8 cellular contexts compared by ENCODE assay signal in the genomic region with DNA sequence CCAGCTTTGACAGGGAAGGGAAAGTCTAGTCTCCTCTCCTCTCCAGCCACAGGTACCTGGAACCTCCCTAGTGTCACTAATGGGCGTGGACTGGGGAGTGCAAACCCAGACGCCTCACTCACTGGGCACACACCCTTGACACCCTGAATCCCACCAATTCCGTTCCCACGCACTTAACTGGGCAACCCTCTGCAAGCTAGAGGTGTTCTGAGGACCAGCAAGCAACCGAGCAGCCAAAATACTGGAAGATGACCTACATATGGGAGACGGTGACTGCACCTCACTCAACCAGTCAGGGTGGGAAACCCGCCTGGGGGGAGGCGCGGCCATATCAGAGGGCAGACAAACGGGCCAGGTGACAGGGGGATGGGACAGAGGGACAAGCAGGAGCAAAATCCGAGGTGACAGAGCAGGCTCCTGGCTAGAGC. TPM values are rescaled to one million over a fixed set of nuclear protein-coding genes. Genes with fewer than 3 reads are reported as not detected.
DNase-seq lines count a peak whose midpoint lies in the region; ATAC-seq and TF ChIP-seq lines count a peak whose summit lies in the region.

No MANE protein-coding gene starts in this region.

- peaks cover 31% of the 10 kb centered on the region for H3K79me2 ChIP-seq in PC-9 (ENCODE audit: low read depth)

- BruUV-seq in PC-9 (replicated peaks; lab: Mats Ljungman, UMichigan): no TSS peak

- H3K27ac Mint-ChIP-seq in CD14-positive monocyte (peak overlapping the region; percentile 86 to 97 (median 91)), natural killer cell (peak overlapping the region; percentile 97 to 99)

- H4K20me1 ChIP-seq in PC-9 (ENCODE audit: insufficient read depth): peaks cover 8% of the 10 kb centered on the region; the same call in 1 of the 2 replicates

- intact Hi-C loops in CD14-positive monocyte (cut with micrococcal nuclease): loop anchor here in 1 of 2 donors (1.0 kb wide), 1 partner anchor 8 kb away; no protein-coding TSS in a partner anchor
- intact Hi-C loops in PC-9 (cut with micrococcal nuclease; ENCODE audit: unreplicated experiment): no loop called here
- intact Hi-C loops in natural killer cell (cut with micrococcal nuclease): loop anchor here (1.0 to 5.0 kb wide), 3 partner anchors 8 to 203 kb away; partner anchors contain the start of genes ADAT3 and SCAMP4

- H3K36me3 Mint-ChIP-seq in CD14-positive monocyte (peaks cover 16 to 23% of the 10 kb centered on the region in 2 donors), natural killer cell (peaks cover 20% of the 10 kb centered on the region)

- H3F3A ChIP-seq in PC-9 (ENCODE audit: insufficient read depth, low read depth): no peaks in the 10 kb centered on the region

- H3K9me3 ChIP-seq in PC-9 (ENCODE audit: insufficient read depth, low read depth): no peaks in the 10 kb centered on the region

- no peak overlapping the region for H2AFZ ChIP-seq in PC-9

- CTCF ChIA-PET in PC-9 (lab: Charles Lee): interaction anchor here (1.4 kb wide), 1 partner anchor 13 kb away, joined by 8 read pairs; no protein-coding TSS in a partner anchor

- no peaks in the 10 kb centered on the region for H3K9me2 ChIP-seq in PC-9 (ENCODE audit: insufficient read depth)

- ATAC-seq in natural killer cell (peak; percentile 23 to 46 (median 27)), GM18511 (IDR thresholded peaks at IDR 0.05; ENCODE audit: unreplicated experiment) (no peak)

- H3K4me1 Mint-ChIP-seq in CD14-positive monocyte: peaks cover 29% of the 10 kb centered on the region
- peaks cover 41 to 43% of the 10 kb centered on the region in 2 donors for H3K4me1 Mint-ChIP-seq in natural killer cell

- POLR2A ChIA-PET in PC-9 (lab: Charles Lee; ENCODE audit: unreplicated experiment): no interaction called here

- TF ChIP-seq CTCF in CD14-positive monocyte (IDR thresholded peaks at IDR 0.05) (no peak), PC-9 (conservative IDR thresholded peaks at IDR 0.05) (no peak), natural killer cell (IDR thresholded peaks at IDR 0.05) (no peak), GM20000 (IDR thresholded peaks at IDR 0.05; ENCODE audit: extremely low read depth, missing control alignments) (no peak)

- peaks cover 0 to 1% (median 0%) of the 10 kb centered on the region in 7 donors for H3K9me3 Mint-ChIP-seq in CD14-positive monocyte
- H3K9me3 Mint-ChIP-seq in natural killer cell: no peaks in the 10 kb centered on the region

- no peak overlapping the region for H3K27ac ChIP-seq in PC-9
- peak overlapping the region; percentile 92 for H3K27ac ChIP-seq in cingulate gyrus (ENCODE audit: low read depth, low read length)

- peak overlapping the region; percentile 91 for H3K4me2 ChIP-seq in PC-9

- no peaks in the 10 kb centered on the region for H3K27me3 ChIP-seq in PC-9 (ENCODE audit: insufficient read depth, low read depth)

- H3K4me3 Mint-ChIP-seq in CD14-positive monocyte (peak overlapping the region; percentile 100), natural killer cell (peak overlapping the region; percentile 100)

- H3K4me1 ChIP-seq in PC-9 (replicated peaks; ENCODE audit: insufficient read depth): peaks cover 6% of the 10 kb centered on the region; the same call in 1 of the 2 replicates

- peak overlapping the region; percentile 73 for H3K4me3 ChIP-seq in PC-9

- H3K36me3 ChIP-seq in PC-9 (ENCODE audit: low read depth): no peaks in the 10 kb centered on the region

- DNase-seq in CD14-positive monocyte (ENCODE audit: low spot score) (peak; percentile 42), PC-9 (peak in 1 of 2 experiments; percentile 22), natural killer cell (peak; percentile 74), COR-L47 (lab: John Stamatoyannopoulos, UW) (no peak), GM20000 (ENCODE audit: low spot score) (no peak), AG08396 (ENCODE audit: low spot score) (no peak)

- peaks cover 0 to 4% (median 0%) of the 10 kb centered on the region in 3 donors for H3K27me3 Mint-ChIP-seq in CD14-positive monocyte (ENCODE audit: low read depth in 3 of 3)
- no peaks in the 10 kb centered on the region for H3K27me3 Mint-ChIP-seq in natural killer cell (ENCODE audit: low read depth in 2 of 2)

RNA-seq across cellular contexts. Expression of gene ABHD17A, which starts 1.0 kb away (rescaled TPM):
- 10 to 100 TPM; 69.8 to 79.0 TPM for polyA plus RNA-seq in CD14-positive monocyte
- total RNA-seq in PC-9 (2021) (33.0 and 35.9 TPM in 2 replicates), natural killer cell (100 to 1,000 TPM; 554 to 652 (median 608) TPM)

RNA-seq across cellular contexts. Expression of gene ADAT3, which starts 20.9 kb away (rescaled TPM):
- 1 to 10 TPM; 2.7 to 3.2 TPM for polyA plus RNA-seq in CD14-positive monocyte
- total RNA-seq in PC-9 (2021) (7.8 and 10.1 TPM in 2 replicates), natural killer cell (10 to 100 TPM; 13.0 to 20.9 (median 13.1) TPM)

RNA-seq across cellular contexts. Expression of gene SCAMP4, which starts 20.9 kb away (rescaled TPM):
- 10 to 100 TPM; 11.9 to 15.4 TPM for polyA plus RNA-seq in CD14-positive monocyte
- total RNA-seq in PC-9 (2021) (61.7 and 69.8 TPM in 2 replicates), natural killer cell (10 to 100 TPM; 43.1 to 53.7 (median 46.9) TPM)

RNA-seq across cellular contexts. Expression of gene KLF16, which starts 20.9 kb away (rescaled TPM):
- polyA plus RNA-seq in CD14-positive monocyte: under 1 TPM; 0.51 to 0.67 TPM
- 26.7 and 41.2 TPM in 2 replicates for total RNA-seq in PC-9 (2021)
- 10 to 100 TPM; 29.1 to 38.4 (median 34.8) TPM for total RNA-seq in natural killer cell

RNA-seq across cellular contexts. Expression of gene REXO1, which starts 36.0 kb away (rescaled TPM):
- 1 to 10 TPM; 2.8 to 3.0 TPM for polyA plus RNA-seq in CD14-positive monocyte
- total RNA-seq in PC-9 (2021) (25.6 and 25.8 TPM in 2 replicates), natural killer cell (10 to 100 TPM; 90.7 to 91.7 (median 91.5) TPM)

Comparison
In these comparisons a context has a peak if more than half of its experiments do, and no peak if none do; other contexts are left out.
1. DNase-seq: peak in CD14-positive monocyte (single experiment) and natural killer cell (single experiment); none in COR-L47 (single experiment), GM20000 (single experiment) and AG08396 (single experiment).
2. RNA of gene ABHD17A, which starts 1.0 kb away (total RNA-seq): 554 to 652 TPM in natural killer cell; 33.0 to 35.9 TPM in PC-9; every median in the first group is over 10 times any median in the second.